ENCODE assay signal across 8 cellular contexts in the genomic region with DNA sequence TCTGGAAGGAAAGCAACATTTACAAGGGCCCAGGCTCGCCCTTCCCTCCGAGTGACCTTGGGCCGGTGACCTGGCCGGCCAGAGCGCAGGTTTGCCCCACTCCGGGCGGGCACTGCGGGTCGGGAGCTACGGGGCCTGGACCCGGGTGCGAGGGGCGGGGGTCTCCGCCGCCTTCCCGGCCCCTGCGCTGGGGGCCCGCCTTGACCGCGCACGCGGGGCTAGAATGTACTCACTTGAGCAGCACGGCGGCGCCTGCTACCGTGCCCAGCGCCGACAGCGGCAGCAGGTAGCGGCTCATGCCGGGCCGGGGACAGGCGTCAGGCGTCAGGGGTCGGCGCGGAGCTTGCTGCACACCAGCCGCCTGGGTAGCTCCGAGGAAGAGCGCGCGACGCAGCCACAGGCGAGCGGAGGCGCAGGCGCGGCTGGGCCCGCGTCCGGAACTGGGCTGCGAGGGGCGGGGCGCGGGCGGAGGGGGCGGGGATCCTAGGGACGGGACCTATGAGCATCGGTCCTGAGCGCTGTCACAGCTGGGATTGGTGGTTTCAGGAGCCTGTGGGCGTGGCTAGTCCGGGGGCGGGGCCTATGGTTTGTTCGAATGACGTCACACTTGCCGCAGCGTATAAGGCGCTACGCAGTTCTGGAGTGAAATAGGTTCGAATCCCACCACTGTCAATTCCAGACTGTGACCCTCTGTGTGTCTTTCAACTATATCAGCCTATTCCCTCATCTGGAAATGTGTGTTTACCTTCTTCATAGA. TPM values are rescaled to one million over a fixed set of nuclear protein-coding genes. Genes with fewer than 3 reads are reported as not detected.
DNase-seq lines count a peak whose midpoint lies in the region; ATAC-seq and TF ChIP-seq lines count a peak whose summit lies in the region.

A gene with protein sequence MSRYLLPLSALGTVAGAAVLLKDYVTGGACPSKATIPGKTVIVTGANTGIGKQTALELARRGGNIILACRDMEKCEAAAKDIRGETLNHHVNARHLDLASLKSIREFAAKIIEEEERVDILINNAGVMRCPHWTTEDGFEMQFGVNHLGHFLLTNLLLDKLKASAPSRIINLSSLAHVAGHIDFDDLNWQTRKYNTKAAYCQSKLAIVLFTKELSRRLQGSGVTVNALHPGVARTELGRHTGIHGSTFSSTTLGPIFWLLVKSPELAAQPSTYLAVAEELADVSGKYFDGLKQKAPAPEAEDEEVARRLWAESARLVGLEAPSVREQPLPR (minus strand): TSS at position 414 of the 757 bp plus-strand sequence. CDS start 116 bp downstream, at position 298.

- H3K27me3 Mint-ChIP-seq in CD8-positive, alpha-beta T cell (ENCODE audit: low read depth) = peaks cover 14% of the 10 kb centered on the region
- H3K27me3 Mint-ChIP-seq in effector memory CD8-positive, alpha-beta T cell = peaks cover 21 to 23% of the 10 kb centered on the region in 2 donors

- POLR2A ChIA-PET in CD8-positive, alpha-beta T cell (lab: Charles Lee) = interaction anchor here (0.6 to 1.5 kb wide), 2 partner anchors 26 to 170 kb away, joined by 3 to 4 read pairs; no protein-coding TSS in a partner anchor
- POLR2A ChIA-PET in activated CD8-positive, alpha-beta memory T cell treated with anti-CD3 and anti-CD28 coated beads for 36 hours (lab: Charles Lee) = interaction anchor here (0.7 to 1.0 kb wide), 2 partner anchors 13 to 55 kb away, joined by 3 to 4 read pairs; a partner anchor contains a TSS

- peak within 1 kb of the TSS; percentile 87 to 96 for H3K18ac ChIP-seq in mesenchymal stem cell (ENCODE audit: low read depth in 1 of 2, low read length in 2 of 2)

- peak within 1 kb of the TSS; percentile 69 for H3K27ac Mint-ChIP-seq in CD8-positive, alpha-beta T cell
- peak within 1 kb of the TSS; percentile 57 to 84 for H3K27ac Mint-ChIP-seq in effector memory CD8-positive, alpha-beta T cell

- intact Hi-C loops in CD8-positive, alpha-beta T cell (cut with DNase I, micrococcal nuclease) = loop anchor here (1.0 to 2.0 kb wide), 5 partner anchors 18 to 57 kb away; a partner anchor contains a TSS

- no peaks in the 10 kb centered on the region for H3K9me3 ChIP-seq in CD8-positive, alpha-beta T cell (ENCODE audit: low read length)
- no peaks in the 10 kb centered on the region for H3K9me3 ChIP-seq in mesenchymal stem cell (ENCODE audit: control insufficient read depth, low read length)

- CTCF ChIA-PET in CD8-positive, alpha-beta T cell (lab: Charles Lee) = interaction anchor here (1.3 kb wide), 1 partner anchor 25 kb away, joined by 3 read pairs; no protein-coding TSS in a partner anchor
- CTCF ChIA-PET in activated CD8-positive, alpha-beta memory T cell treated with anti-CD3 and anti-CD28 coated beads for 36 hours (lab: Charles Lee) = interaction anchor here (0.8 kb wide), 1 partner anchor 17 kb away, joined by 3 read pairs; no protein-coding TSS in a partner anchor

- peak within 1 kb of the TSS; percentile 98 for H3K4me2 ChIP-seq in mesenchymal stem cell (ENCODE audit: low read length, poor library complexity, severe bottlenecking)

- H3K9ac ChIP-seq in mesenchymal stem cell (ENCODE audit: low read length) = peak within 1 kb of the TSS; percentile 87

- peak within 1 kb of the TSS; percentile 84 for H4K8ac ChIP-seq in mesenchymal stem cell (ENCODE audit: low read length)

- H3K27ac ChIP-seq in CD8-positive, alpha-beta T cell (ENCODE audit: low read depth, low read length) = peak within 1 kb of the TSS; percentile 67
- no peak within 1 kb of the TSS for H3K27ac ChIP-seq in mesenchymal stem cell (ENCODE audit: low read length, poor library complexity, severe bottlenecking)

- ATAC-seq in CD8-positive, alpha-beta T cell = peak; percentile 99
- ATAC-seq in effector memory CD8-positive, alpha-beta T cell (replicated peaks) = peak; percentile 98

- no peak within 1 kb of the TSS for H2BK5ac ChIP-seq in mesenchymal stem cell (ENCODE audit: low read depth, low read length, poor library complexity, severe bottlenecking)

- no peaks in the 10 kb centered on the region for H3K9me3 Mint-ChIP-seq in CD8-positive, alpha-beta T cell
- H3K9me3 Mint-ChIP-seq in effector memory CD8-positive, alpha-beta T cell = no peaks in the 10 kb centered on the region

- no peak within 1 kb of the TSS for H3K23ac ChIP-seq in mesenchymal stem cell (ENCODE audit: low read length in 2 of 2)

- DNase-seq in CD8-positive, alpha-beta T cell = peak; percentile 96 to 99 (median 97)
- DNase-seq in GM20000 (ENCODE audit: low spot score) (peak; percentile 99), HUDEP-2 (lab: John Stamatoyannopoulos, UW; ENCODE audit: unreplicated experiment in 76 of 76) (peak in 74 of 76 experiments; percentile 78 to 100 (median 98)), NOMO-1 treated with dmso at 0.1 percent for 144 hours (lab: John Stamatoyannopoulos, UW; ENCODE audit: unreplicated experiment) (peak; percentile 92), mesenchymal stem cell (peak; percentile 95)
- peak; percentile 95 to 98 (median 98) for DNase-seq in effector memory CD8-positive, alpha-beta T cell
- peak; percentile 96 for DNase-seq in stimulated activated CD8-positive, alpha-beta memory T cell treated with anti-CD3 and anti-CD28 coated beads, Interleukin-12 subunit alpha, Interleukin-12 subunit beta, amount 100 ng/mL, for 1 hour (ENCODE audit: low read depth)

- peaks cover 20% of the 10 kb centered on the region for H3K36me3 Mint-ChIP-seq in CD8-positive, alpha-beta T cell
- peaks cover 18% of the 10 kb centered on the region for H3K36me3 Mint-ChIP-seq in effector memory CD8-positive, alpha-beta T cell (ENCODE audit: insufficient read depth)

- TF ChIP-seq CTCF in CD8-positive, alpha-beta T cell (IDR thresholded peaks at IDR 0.05) = no peak
- TF ChIP-seq CTCF in GM20000 (IDR thresholded peaks at IDR 0.05; ENCODE audit: extremely low read depth, missing control alignments) = no peak

- H3K4ac ChIP-seq in mesenchymal stem cell (ENCODE audit: low read depth in 1 of 2, low read length in 2 of 2) = peak within 1 kb of the TSS in 1 of 2 experiments; percentile 40

- peaks cover 10% of the 10 kb centered on the region for H3K79me1 ChIP-seq in mesenchymal stem cell (replicated peaks; ENCODE audit: low read length, poor library complexity, severe bottlenecking)

- H2BK12ac ChIP-seq in mesenchymal stem cell (ENCODE audit: low read length in 2 of 2) = peak within 1 kb of the TSS in 1 of 2 experiments; percentile 3

- no peak within 1 kb of the TSS for H2BK120ac ChIP-seq in mesenchymal stem cell (ENCODE audit: low read depth, low read length)

- H2AK5ac ChIP-seq in mesenchymal stem cell (ENCODE audit: low read length, severe bottlenecking) = no peak within 1 kb of the TSS

- peak within 1 kb of the TSS; percentile 87 to 93 for H3K14ac ChIP-seq in mesenchymal stem cell (ENCODE audit: low read length in 2 of 2)

- peaks cover 25% of the 10 kb centered on the region for H3K4me1 Mint-ChIP-seq in CD8-positive, alpha-beta T cell (ENCODE audit: low read depth)
- peaks cover 7 to 14% of the 10 kb centered on the region in 2 donors for H3K4me1 Mint-ChIP-seq in effector memory CD8-positive, alpha-beta T cell (ENCODE audit: low read depth in 2 of 2)

- peak within 1 kb of the TSS; percentile 96 for H2AFZ ChIP-seq in mesenchymal stem cell (ENCODE audit: low read depth, low read length)

- peaks cover 6% of the 10 kb centered on the region for H3K36me3 ChIP-seq in CD8-positive, alpha-beta T cell (ENCODE audit: insufficient read depth, low read length)
- H3K36me3 ChIP-seq in mesenchymal stem cell (ENCODE audit: control insufficient read depth in 1 of 2, insufficient read depth in 2 of 2, low read depth in 1 of 2, low read length in 2 of 2) = peaks cover 4 to 12% of the 10 kb centered on the region in 2 experiments

- 2% methylated on average over 48 of the region's 70 CpGs for WGBS in mesenchymal stem cell

- H2BK15ac ChIP-seq in mesenchymal stem cell (ENCODE audit: low read depth, poor library complexity, severe bottlenecking) = peak within 1 kb of the TSS; percentile 21

- H3K4me3 ChIP-seq in CD8-positive, alpha-beta T cell (ENCODE audit: low read depth, low read length) = peak within 1 kb of the TSS; percentile 87
- peak within 1 kb of the TSS; percentile 86 to 90 for H3K4me3 ChIP-seq in mesenchymal stem cell (ENCODE audit: insufficient read depth in 1 of 2, low read depth in 1 of 2, low read length in 2 of 2)

- peaks cover 3% of the 10 kb centered on the region for H3K27me3 ChIP-seq in CD8-positive, alpha-beta T cell (ENCODE audit: insufficient read depth, low read length)
- H3K27me3 ChIP-seq in mesenchymal stem cell (ENCODE audit: control insufficient read depth in 1 of 2, insufficient read depth in 1 of 2, low read length in 2 of 2) = peaks cover 20 to 21% of the 10 kb centered on the region in 2 experiments

- peak within 1 kb of the TSS; percentile 91 for H4K91ac ChIP-seq in mesenchymal stem cell (ENCODE audit: low read length)

- H3K4me1 ChIP-seq in CD8-positive, alpha-beta T cell (ENCODE audit: insufficient read depth, low read length) = peaks cover 8% of the 10 kb centered on the region
- peaks cover 5% of the 10 kb centered on the region for H3K4me1 ChIP-seq in mesenchymal stem cell (ENCODE audit: control insufficient read depth, insufficient read depth, low read depth, low read length)

- peak within 1 kb of the TSS; percentile 85 for H3K4me3 Mint-ChIP-seq in CD8-positive, alpha-beta T cell
- H3K4me3 Mint-ChIP-seq in effector memory CD8-positive, alpha-beta T cell = peak within 1 kb of the TSS; percentile 80 to 82

RNA-seq across cellular contexts. Expression of the gene that starts here (rescaled TPM):
- 10 to 100 TPM; 12.4 to 13.4 TPM for total RNA-seq in CD8-positive, alpha-beta T cell
- 10 to 100 TPM; 23.3 TPM for total RNA-seq in activated CD8-positive, alpha-beta memory T cell treated with anti-CD3 and anti-CD28 coated beads for 36 hours
- polyA plus RNA-seq in mesenchymal stem cell (2013, experiment 1 of 2) = 5.1 TPM
- polyA plus RNA-seq in mesenchymal stem cell (2013, experiment 2 of 2) = 5.3 TPM
